In the genomic region with DNA sequence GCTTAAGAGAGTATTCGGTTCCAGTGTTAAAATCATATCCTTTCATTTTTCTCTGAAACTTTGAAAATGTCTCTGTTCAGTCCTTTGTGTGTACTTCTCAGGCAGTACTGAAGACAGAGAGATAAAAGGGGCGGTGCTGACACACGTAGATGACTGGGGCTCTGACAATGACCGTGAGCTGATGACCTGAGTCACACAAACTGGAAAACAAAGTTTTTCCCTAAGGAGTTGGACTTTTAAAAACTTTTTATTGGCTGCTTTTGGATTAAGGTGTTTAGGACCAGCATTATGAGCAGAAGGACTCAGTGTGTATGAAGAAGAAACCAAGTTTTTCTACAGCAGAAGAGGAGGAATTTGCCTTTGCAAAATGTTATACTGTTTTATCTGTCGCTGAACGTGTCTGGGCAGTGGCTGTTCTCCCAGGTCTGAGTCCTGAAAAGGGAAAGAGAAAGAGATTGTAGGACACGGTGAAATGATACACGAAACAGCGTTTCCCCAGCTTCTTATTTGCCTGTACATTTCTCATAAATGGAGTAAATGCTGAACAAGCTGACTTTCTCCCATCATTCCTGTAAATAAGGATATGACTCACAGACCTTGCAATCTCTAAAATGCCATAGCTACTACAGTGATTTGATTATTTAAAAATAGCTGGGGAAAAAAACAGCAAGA, we compare ENCODE assay signal across 8 cellular contexts. TPM values are rescaled to one million over a fixed set of nuclear protein-coding genes. Genes with fewer than 3 reads are reported as not detected.
DNase-seq lines count a peak whose midpoint lies in the region; ATAC-seq and TF ChIP-seq lines count a peak whose summit lies in the region.

No MANE protein-coding gene starts in this region.

- peak overlapping the region; percentile 83 to 92 for H3K27ac ChIP-seq in breast epithelium
- peak overlapping the region; percentile 90 to 99 for H3K27ac ChIP-seq in aorta (ENCODE audit: low read depth in 1 of 2, low read length in 2 of 2)

- no peaks in the 10 kb centered on the region for H3K36me3 Mint-ChIP-seq in activated CD8-positive, alpha-beta T cell treated with anti-CD3 and anti-CD28 coated beads for 36 hours (ENCODE audit: low read depth)

- POLR2A ChIA-PET in activated CD8-positive, alpha-beta T cell treated with anti-CD3 and anti-CD28 coated beads for 36 hours (lab: Charles Lee) = no interaction called here

- H3K36me3 ChIP-seq in breast epithelium (no peaks in the 10 kb centered on the region), aorta (ENCODE audit: control insufficient read depth in 1 of 2, insufficient read depth in 2 of 2, low read length in 1 of 2) (no peaks in the 10 kb centered on the region)

- H3K9me3 Mint-ChIP-seq in activated CD8-positive, alpha-beta T cell treated with anti-CD3 and anti-CD28 coated beads for 36 hours = no peaks in the 10 kb centered on the region

- intact Hi-C loops in breast epithelium (cut with DNase I; ENCODE audit: low total_unique reads) (no loop called here), aorta (cut with DNase I) (loop anchor here in 1 of 2 donors (10.0 kb wide), 1 partner anchor 53 kb away; no protein-coding TSS in a partner anchor)
- intact Hi-C loops in activated CD8-positive, alpha-beta T cell treated with anti-CD3 and anti-CD28 coated beads for 36 hours (cut with micrococcal nuclease) = no loop called here

- H3K27me3 Mint-ChIP-seq in activated CD8-positive, alpha-beta T cell treated with anti-CD3 and anti-CD28 coated beads for 36 hours = no peaks in the 10 kb centered on the region

- H3K27ac Mint-ChIP-seq in activated CD8-positive, alpha-beta T cell treated with anti-CD3 and anti-CD28 coated beads for 36 hours = no peak overlapping the region

- H3K4me1 ChIP-seq in breast epithelium = no peaks in the 10 kb centered on the region
- peaks cover 3 to 11% of the 10 kb centered on the region in 2 donors for H3K4me1 ChIP-seq in aorta (ENCODE audit: control insufficient read depth in 1 of 2, insufficient read depth in 2 of 2, low read length in 2 of 2)

- H3K4me3 ChIP-seq in GM12864 (ENCODE audit: low read depth, low read length) = peak overlapping the region; percentile 23
- H3K4me3 ChIP-seq in breast epithelium = peak overlapping the region; percentile 5 to 58 (median 42)
- H3K4me3 ChIP-seq in aorta (ENCODE audit: low read length in 2 of 2) = peak overlapping the region; percentile 39 to 84

- H3K27me3 ChIP-seq in breast epithelium (no peaks in the 10 kb centered on the region), aorta (ENCODE audit: control insufficient read depth in 1 of 2, insufficient read depth in 2 of 2, low read length in 1 of 2) (no peaks in the 10 kb centered on the region)

- H3K9me3 ChIP-seq in breast epithelium (no peaks in the 10 kb centered on the region), aorta (ENCODE audit: control insufficient read depth, low read length) (no peaks in the 10 kb centered on the region)

- DNase-seq in GM12864 (ENCODE audit: low read depth) = no peak
- peak; percentile 64 for DNase-seq in HPDE6-E6E7 (ENCODE audit: extremely low spot score)
- DNase-seq in breast epithelium (ENCODE audit: low spot score in 2 of 2) = peak in 1 of 2 donors; percentile 32
- peak; percentile 78 to 91 for DNase-seq in lung microvascular endothelial cell (ENCODE audit: low read depth in 2 of 2)
- DNase-seq in aorta = no peak
- DNase-seq in activated CD8-positive, alpha-beta T cell treated with anti-CD3 and anti-CD28 coated beads for 36 hours = no peak
- no peak for DNase-seq in NCI-H2029 treated with DMSO at 0.1 percent for 48 hours (lab: John Stamatoyannopoulos, UW)
- no peak for DNase-seq in putamen (ENCODE audit: low spot score)

- no peak for TF ChIP-seq CTCF in GM12864 (IDR thresholded peaks at IDR 0.05; ENCODE audit: low read depth, low read length, missing control alignments)
- TF ChIP-seq CTCF in breast epithelium (IDR thresholded peaks at IDR 0.05) = no peak
- no peak for TF ChIP-seq CTCF in activated CD8-positive, alpha-beta T cell treated with anti-CD3 and anti-CD28 coated beads for 36 hours (IDR thresholded peaks at IDR 0.05)

- TF ChIP-seq POLR2A in breast epithelium (IDR thresholded peaks at IDR 0.05) = no peak

- CTCF ChIA-PET in activated CD8-positive, alpha-beta T cell treated with anti-CD3 and anti-CD28 coated beads for 36 hours (lab: Charles Lee) = interaction anchor here (0.7 kb wide), 1 partner anchor 84 kb away, joined by 3 read pairs; no protein-coding TSS in a partner anchor

- H3K4me1 Mint-ChIP-seq in activated CD8-positive, alpha-beta T cell treated with anti-CD3 and anti-CD28 coated beads for 36 hours (ENCODE audit: low read depth) = peaks cover 3% of the 10 kb centered on the region

- peak; percentile 85 for ATAC-seq in aorta (ENCODE audit: low FRiP score)
- no peak for ATAC-seq in activated CD8-positive, alpha-beta T cell treated with anti-CD3 and anti-CD28 coated beads for 36 hours

- no peak overlapping the region for H3K4me3 Mint-ChIP-seq in activated CD8-positive, alpha-beta T cell treated with anti-CD3 and anti-CD28 coated beads for 36 hours

- 2% methylated on average over 9 of the region's 9 CpGs for WGBS in aorta, 2 donors

RNA-seq across cellular contexts. Expression of gene MAP3K7CL, which starts 51.5 kb away (rescaled TPM):
- total RNA-seq in breast epithelium (1 to 10 TPM; 1.8 to 8.5 (median 7.5) TPM), lung microvascular endothelial cell (2.2 and 3.0 TPM in 2 replicates), aorta (10 to 100 TPM; 33.0 to 84.6 TPM)
- 10 to 100 TPM; 19.4 to 33.4 TPM for polyA plus RNA-seq in aorta
- total RNA-seq in activated CD8-positive, alpha-beta T cell treated with anti-CD3 and anti-CD28 coated beads for 36 hours = 1 to 10 TPM; 3.2 to 4.7 TPM

Comparison
In these comparisons a context has a peak if more than half of its experiments do, and no peak if none do; other contexts are left out.
1. DNase-seq: peak in HPDE6-E6E7 (single experiment) and lung microvascular endothelial cell (2 of 2); none in GM12864 (single experiment), aorta (0 of 2), activated CD8-positive, alpha-beta T cell treated with anti-CD3 and anti-CD28 coated beads for 36 hours (single experiment), NCI-H2029 treated with DMSO at 0.1 percent for 48 hours (single experiment) and putamen (single experiment).
2. Peak in every context shown above with its lines, with median percentiles within 50 percentile points of each other: H3K4me3 ChIP-seq.